In genomic region chr14:21525995-21526671, GRCh38 we compare ENCODE assay signal across 8 cellular contexts. TPM values are rescaled to one million over a fixed set of nuclear protein-coding genes. Genes with fewer than 3 reads are reported as not detected.
DNase-seq lines count a peak whose midpoint lies in the region; ATAC-seq and TF ChIP-seq lines count a peak whose summit lies in the region.

Gene SALL2 (minus strand): TSS chr14:21526346. CDS start chr14:21526127, 219 bp downstream.

- peak within 1 kb of the TSS; percentile 79 for H3K4me3 Mint-ChIP-seq in activated naive CD4-positive, alpha-beta T cell treated with anti-CD3 and anti-CD28 coated beads for 36 hours

- ATAC-seq in GM18520 (IDR thresholded peaks at IDR 0.05; ENCODE audit: unreplicated experiment): no peak

- H3K4me1 Mint-ChIP-seq in activated naive CD4-positive, alpha-beta T cell treated with anti-CD3 and anti-CD28 coated beads for 36 hours (ENCODE audit: low read depth): peaks cover 9% of the 10 kb centered on the region

- CTCF ChIA-PET in activated naive CD4-positive, alpha-beta T cell treated with anti-CD3 and anti-CD28 coated beads for 36 hours (lab: Charles Lee): interaction anchor here (0.7 to 5.0 kb wide), 5 partner anchors 12 to 115 kb away, joined by 3 to 26 read pairs (median 4); partner anchors contain the start of gene METTL3

- DNase-seq in D341Med (ENCODE audit: low spot score) (peak; percentile 89), HL-60 (ENCODE audit: low read depth in 1 of 2, low spot score in 1 of 2) (peak in 1 of 2 experiments; percentile 43), RPMI7951 (ENCODE audit: low read depth) (peak; percentile 40), glomerular visceral epithelial cell (ENCODE audit: extremely low spot score) (peak; percentile 82), nucleus accumbens (lab: John Stamatoyannopoulos, UW) (peak in 55 of 56 donors; percentile 21 to 92 (median 76)), substantia nigra (lab: John Stamatoyannopoulos, UW) (peak in 47 of 49 donors; percentile 12 to 93 (median 60))
- DNase-seq in activated naive CD4-positive, alpha-beta T cell treated with anti-CD3 and anti-CD28 coated beads for 36 hours: peak; percentile 86

- intact Hi-C loops in activated naive CD4-positive, alpha-beta T cell treated with anti-CD3 and anti-CD28 coated beads for 36 hours (cut with micrococcal nuclease): loop anchor here (1.0 kb wide), 5 partner anchors 15 to 257 kb away; partner anchors contain the start of genes CHD8, HNRNPC, METTL3 and TOX4

- no peaks in the 10 kb centered on the region for H3K9me3 Mint-ChIP-seq in activated naive CD4-positive, alpha-beta T cell treated with anti-CD3 and anti-CD28 coated beads for 36 hours

- H3K27ac ChIP-seq in HL-60 (replicated peaks): no peak within 1 kb of the TSS
- H3K27ac ChIP-seq in substantia nigra (ENCODE audit: low read depth, low read length, poor library complexity, severe bottlenecking): peak within 1 kb of the TSS; percentile 81

- H3K36me3 Mint-ChIP-seq in activated naive CD4-positive, alpha-beta T cell treated with anti-CD3 and anti-CD28 coated beads for 36 hours (ENCODE audit: low read depth): no peaks in the 10 kb centered on the region

- H3K27me3 ChIP-seq in HL-60 (ENCODE audit: insufficient read depth, poor library complexity, severe bottlenecking): peaks cover 15% of the 10 kb centered on the region

- peak within 1 kb of the TSS; percentile 52 for H3K4me3 ChIP-seq in HL-60 (replicated peaks; ENCODE audit: insufficient read depth, low read length)

- H3K27me3 Mint-ChIP-seq in activated naive CD4-positive, alpha-beta T cell treated with anti-CD3 and anti-CD28 coated beads for 36 hours (ENCODE audit: low read depth): no peaks in the 10 kb centered on the region

- peak within 1 kb of the TSS; percentile 70 for H3K27ac Mint-ChIP-seq in activated naive CD4-positive, alpha-beta T cell treated with anti-CD3 and anti-CD28 coated beads for 36 hours

- no peak for TF ChIP-seq CTCF in HL-60 (IDR thresholded peaks at IDR 0.05; ENCODE audit: insufficient read depth, low read length)

RNA-seq across cellular contexts. Expression of gene SALL2, which starts in this region (rescaled TPM):
- total RNA-seq in RPMI7951 (2014; rRNA removed; shearing (Covaris generic)): 0.48 and 1.1 TPM in 2 replicates
- 1 to 10 TPM; 3.1 to 4.1 TPM for total RNA-seq in activated naive CD4-positive, alpha-beta T cell treated with anti-CD3 and anti-CD28 coated beads for 36 hours
